ENCODE assay signal across 32 cellular contexts in genomic region chr6:85382541-85382940, GRCh38.
"Had no signal": no experiment of that assay in that cellular context is flagged by ENCODE, and none has a peak within 500 bp of the region (broad histone marks: within the 10 kb centered on the region; RNA-seq: fewer than 3 reads in every experiment).

No MANE protein-coding gene starts in this region.

- H3K9me3 ChIP-seq: ascending aorta had no signal

- H3K36me3 ChIP-seq: ascending aorta, cardiac muscle cell, WERI-Rb-1 had no signal

- H3K4me3 ChIP-seq: ascending aorta, cardiac muscle cell had no signal

- H3K27ac ChIP-seq: ascending aorta, cardiac muscle cell, WERI-Rb-1 had no signal

- H3K27me3 ChIP-seq: ascending aorta, cardiac muscle cell had no signal

- FAIRE-seq: bronchial epithelial cell, TTC549 had no signal

- ATAC-seq: activated CD4-positive, alpha-beta T cell treated with anti-CD3 and anti-CD28 coated beads for 36 hours; activated CD4-positive, CD25-positive, alpha-beta regulatory T cell treated with anti-CD3 and anti-CD28 coated beads, Interleukin-2, amount 50 U/mL, for 24 hours; activated CD8-positive, alpha-beta memory T cell treated with anti-CD3 and anti-CD28 coated beads, Interleukin-2, amount 10 ng/mL, durations not matched to agents 7 days and 5 days; activated CD8-positive, alpha-beta T cell treated with anti-CD3 and anti-CD28 coated beads, Interleukin-2, amount 10 ng/mL, durations not matched to agents 7 days and 5 days; activated naive CD8-positive, alpha-beta T cell treated with anti-CD3 and anti-CD28 coated beads, Interleukin-2, amount 50 U/mL, for 24 hours; WTC11 had no signal

- DNase-seq: activated CD4-positive, alpha-beta memory T cell treated with anti-CD3 and anti-CD28 coated beads, Interleukin-2, amount 10 ng/mL, durations not matched to agents 7 days and 5 days; activated CD4-positive, alpha-beta T cell treated with anti-CD3 and anti-CD28 coated beads for 1 hour; activated CD4-positive, alpha-beta T cell treated with anti-CD3 and anti-CD28 coated beads for 36 hours; activated CD4-positive, alpha-beta T cell treated with anti-CD3 and anti-CD28 coated beads, Interleukin-2, amount 10 ng/mL, durations not matched to agents 7 days and 5 days; activated CD4-positive, alpha-beta T cell treated with anti-CD3 and anti-CD28 coated beads, Interleukin-2, amount 50 U/mL, for 48 hours; activated CD4-positive, CD25-positive, alpha-beta regulatory T cell; activated CD8-positive, alpha-beta memory T cell treated with anti-CD3 and anti-CD28 coated beads for 24 hours; activated CD8-positive, alpha-beta memory T cell treated with anti-CD3 and anti-CD28 coated beads, Interleukin-2, amount 10 ng/mL, durations not matched to agents 7 days and 5 days; activated CD8-positive, alpha-beta memory T cell treated with anti-CD3 and anti-CD28 coated beads, Interleukin-2, amount 50 U/mL, for 48 hours; activated CD8-positive, alpha-beta T cell treated with anti-CD3 and anti-CD28 coated beads, Interleukin-2, amount 10 ng/mL, durations not matched to agents 7 days and 5 days; activated effector memory CD4-positive, alpha-beta T cell treated with Interleukin-2 at 50 U/mL for 16 hours; activated gamma-delta T cell; activated naive CD4-positive, alpha-beta T cell treated with anti-CD3 and anti-CD28 coated beads, Interleukin-2, amount 10 ng/mL, durations not matched to agents 7 days and 5 days; activated naive CD4-positive, alpha-beta T cell treated with Interleukin-2 at 50 U/mL for 16 hours; activated naive CD8-positive, alpha-beta T cell treated with anti-CD3 and anti-CD28 coated beads, Interleukin-2, amount 10 ng/mL, durations not matched to agents 7 days and 5 days; activated naive CD8-positive, alpha-beta T cell treated with anti-CD3 and anti-CD28 coated beads, Interleukin-2, amount 50 U/mL, for 24 hours; activated T-cell treated with anti-CD3 and anti-CD28 coated beads, Interleukin-2, amount 50 U/mL, for 24 hours; activated T-cell treated with anti-CD3 and anti-CD28 coated beads, Interleukin-2, amount 50 U/mL, for 48 hours; amygdala; anterior cingulate cortex; caudate nucleus; cerebellar nuclear complex; T-helper 1 cell; T-helper 2 cell; T-helper 9 cell; WERI-Rb-1 had no signal

- H3K4me1 ChIP-seq: ascending aorta had no signal
